18 cellular contexts compared by ENCODE assay signal in the genomic region with DNA sequence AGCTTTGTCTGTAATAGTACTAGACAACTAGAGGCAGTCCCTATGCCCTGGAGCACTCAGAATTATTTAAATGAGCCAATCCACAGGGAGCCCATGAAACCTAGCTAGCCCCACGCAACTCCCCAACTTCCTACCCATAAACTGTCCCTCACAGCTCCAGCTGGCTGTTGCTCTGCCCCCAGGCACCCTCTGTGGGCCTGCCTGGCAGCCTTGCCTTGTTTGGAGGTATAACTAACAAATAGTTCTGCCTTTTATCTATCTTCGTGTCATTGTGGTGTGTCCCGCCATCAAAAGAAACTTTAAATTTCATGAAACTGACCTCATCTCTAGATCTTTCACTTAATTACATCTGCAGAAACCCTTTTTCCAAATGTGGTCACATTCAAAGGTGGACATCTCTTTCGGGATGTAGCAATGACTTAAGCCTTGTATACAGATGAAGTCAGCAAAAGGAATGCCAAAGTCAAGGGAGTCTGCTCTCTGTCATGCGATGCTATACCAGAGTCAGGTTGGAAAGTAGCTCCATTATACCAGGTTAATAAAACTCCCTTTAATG. TPM values are rescaled to one million over a fixed set of nuclear protein-coding genes. Genes with fewer than 3 reads are reported as not detected.
DNase-seq lines count a peak whose midpoint lies in the region; ATAC-seq and TF ChIP-seq lines count a peak whose summit lies in the region.
"Had no signal": no experiment of that assay in that cellular context is flagged by ENCODE, and none has a peak within 500 bp of the region (broad histone marks: within the 10 kb centered on the region; RNA-seq: fewer than 3 reads in every experiment).

No MANE protein-coding gene starts in this region.

- no peaks in the 10 kb centered on the region for H3K36me3 ChIP-seq in IMR-90 (ENCODE audit: control insufficient read depth, insufficient read depth, low read length)
- H3K36me3 ChIP-seq: colonic mucosa had no signal

- TF ChIP-seq POLR2A in IMR-90 (IDR thresholded peaks at IDR 0.05; ENCODE audit: low read depth, low read length), result no peak

- peak overlapping the region; percentile 85 for H2BK20ac ChIP-seq in IMR-90 (ENCODE audit: low read depth, low read length)

- H3K4me2 ChIP-seq in IMR-90 (ENCODE audit: low read depth, low read length), result peak overlapping the region; percentile 3; the same call in 1 of the 2 replicates

- peak overlapping the region; percentile 84 for H2AK9ac ChIP-seq in IMR-90 (replicated peaks; ENCODE audit: low read depth, low read length, poor library complexity)

- peak overlapping the region; percentile 99 for H2BK5ac ChIP-seq in IMR-90 (ENCODE audit: low read depth, low read length, poor library complexity, severe bottlenecking)

- H3K14ac ChIP-seq in IMR-90 (replicated peaks; ENCODE audit: low read depth, low read length), result peak overlapping the region; percentile 76

- ATAC-seq in IMR-90 (ENCODE audit: low read depth), result peak; percentile 88
- ATAC-seq: activated naive CD4-positive, alpha-beta T cell treated with anti-CD3 and anti-CD28 coated beads, Interleukin-2, amount 50 U/mL, for 72 hours had no signal

- peak overlapping the region; percentile 56; the same call in 2 of the 3 replicates for H2BK15ac ChIP-seq in IMR-90 (ENCODE audit: low read depth, low read length)

- H3K18ac ChIP-seq in IMR-90 (ENCODE audit: low read depth, low read length), result peak overlapping the region; percentile 94

- H3K9me3 ChIP-seq in IMR-90 (ENCODE audit: control insufficient read depth, insufficient read depth, low read length), result no peaks in the 10 kb centered on the region
- H3K9me3 ChIP-seq: colonic mucosa had no signal

- peaks cover 1% of the 10 kb centered on the region for H3K36me3 Mint-ChIP-seq in progenitor cell of endocrine pancreas (ENCODE audit: insufficient read depth)
- H3K36me3 Mint-ChIP-seq: activated naive CD4-positive, alpha-beta T cell treated with anti-CD3 and anti-CD28 coated beads, Interleukin-2, amount 50 U/mL, for 72 hours; CD4-positive, alpha-beta memory T cell had no signal

- no peak; the same call in 1 of the 2 replicates for TF ChIP-seq RAD21 in IMR-90 (IDR thresholded peaks at IDR 0.05; ENCODE audit: low read length)

- H3K9me3 Mint-ChIP-seq in progenitor cell of endocrine pancreas (ENCODE audit: low read depth), result no peaks in the 10 kb centered on the region
- H3K9me3 Mint-ChIP-seq: activated naive CD4-positive, alpha-beta T cell treated with anti-CD3 and anti-CD28 coated beads, Interleukin-2, amount 50 U/mL, for 72 hours; CD4-positive, alpha-beta memory T cell had no signal

- H3K9ac ChIP-seq in IMR-90 (ENCODE audit: low read depth, low read length), result peak overlapping the region; percentile 39

- H4K8ac ChIP-seq in IMR-90 (ENCODE audit: low read depth in 2 of 2, low read length in 2 of 2), result peak overlapping the region; percentile 98 to 100

- no peaks in the 10 kb centered on the region for H4K20me1 ChIP-seq in IMR-90 (ENCODE audit: insufficient read depth, low read length)

- peak overlapping the region; percentile 46 for H2AK5ac ChIP-seq in IMR-90 (ENCODE audit: low read depth, low read length)

- POLR2A ChIA-PET in IMR-90 (lab: Charles Lee; ENCODE audit: unreplicated experiment), result no interaction called here

- peak overlapping the region; percentile 100 for H3K4ac ChIP-seq in IMR-90 (ENCODE audit: low read depth, low read length)

- peak overlapping the region; percentile 95 for H3K23ac ChIP-seq in IMR-90 (ENCODE audit: low read depth, low read length)

- H3K79me1 ChIP-seq in IMR-90 (ENCODE audit: low read depth in 1 of 2, low read length in 2 of 2), result peaks cover 0 to 5% of the 10 kb centered on the region in 2 experiments; a peak in 1 of 4 replicates

- peaks cover 28% of the 10 kb centered on the region for H3K9me1 ChIP-seq in IMR-90 (ENCODE audit: insufficient read depth, low read length)

- H3K4me3 ChIP-seq in IMR-90 (ENCODE audit: insufficient read depth, low read depth, low read length), result no peak overlapping the region
- H3K4me3 ChIP-seq: colonic mucosa had no signal

- no peak overlapping the region for H3K4me3 Mint-ChIP-seq in progenitor cell of endocrine pancreas (ENCODE audit: low read depth)
- H3K4me3 Mint-ChIP-seq: CD4-positive, alpha-beta memory T cell had no signal

- H3K4me1 ChIP-seq in IMR-90 (ENCODE audit: control insufficient read depth, insufficient read depth, low read length), result peaks cover 29% of the 10 kb centered on the region
- H3K4me1 ChIP-seq: colonic mucosa had no signal

- WGBS in IMR-90 (ENCODE audit: extremely low coverage in 2 of 2, insufficient read length in 1 of 2), 2 experiments, result 0% methylated on average over 2 of the region's 5 CpGs; no CpG with 5 or more reads in 1 of the 2 experiments

- TF ChIP-seq CTCF in IMR-90 (conservative IDR thresholded peaks at IDR 0.05; ENCODE audit: low read depth, low read length) (no peak), progenitor cell of endocrine pancreas (IDR thresholded peaks at IDR 0.05; ENCODE audit: unreplicated experiment) (no peak)

- H3K27ac ChIP-seq in IMR-90 (ENCODE audit: insufficient read depth, low read length), result peak overlapping the region; percentile 90
- H3K27ac ChIP-seq: colonic mucosa, HL-60 had no signal

- H3K27me3 ChIP-seq in IMR-90 (ENCODE audit: control insufficient read depth, insufficient read depth, low read length), result no peaks in the 10 kb centered on the region
- H3K27me3 ChIP-seq: colonic mucosa had no signal

- CTCF ChIA-PET in IMR-90 (lab: Yijun Ruan, JAX), result interaction anchor here (0.9 to 2.3 kb wide), 3 partner anchors 62 to 133 kb away, joined by 5 to 19 read pairs (median 5); no protein-coding TSS in a partner anchor

- H4K91ac ChIP-seq in IMR-90 (ENCODE audit: insufficient read depth, low read depth, low read length), result peak overlapping the region; percentile 88

- peak overlapping the region; percentile 87 for H3K56ac ChIP-seq in IMR-90 (ENCODE audit: extremely low read depth, insufficient read depth, low read length)

- H2BK120ac ChIP-seq in IMR-90 (ENCODE audit: low read depth, low read length), result peak overlapping the region; percentile 100

- dilution Hi-C loops in IMR-90 (cut with HindIII; ENCODE audit: low sequenced_read_pairs, unreplicated experiment), result no loop called here

- no TSS peak for BruUV-seq in IMR-90 (replicated peaks; lab: Mats Ljungman, UMichigan)

- peak overlapping the region; percentile 86 for H2AFZ ChIP-seq in IMR-90 (replicated peaks; ENCODE audit: low read length, poor library complexity)

- peak; percentile 77 for DNase-seq in AG20443 (ENCODE audit: low spot score)
- DNase-seq in IMR-90, result peak; percentile 95
- peak; percentile 69 for DNase-seq in astrocyte of the hippocampus (ENCODE audit: low read depth, low spot score)
- DNase-seq in kidney tubule cell (ENCODE audit: low spot score), result peak; percentile 46
- no peak for DNase-seq in DMS79 treated with DMSO at 0.1 percent for 48 hours (lab: John Stamatoyannopoulos, UW)
- no peak for DNase-seq in NCI-H2107 (lab: John Stamatoyannopoulos, UW)
- no peak for DNase-seq in HuH-7.5 (ENCODE audit: low spot score)
- DNase-seq in progenitor cell of endocrine pancreas (ENCODE audit: low spot score, unreplicated experiment), result no peak
- DNase-seq: NCI-H1092 treated with DMSO at 0.1 percent for 48 hours, NCI-H510A treated with DMSO at 0.1 percent for 48 hours, retina had no signal

- in situ Hi-C loops in IMR-90 (cut with MboI; ENCODE audit: low sequenced_read_pairs), result loop anchor here (25.0 kb wide), 1 partner anchor 391 kb away; the partner anchor contains the start of gene PTH1R

- no peak overlapping the region for H3K27ac Mint-ChIP-seq in progenitor cell of endocrine pancreas
- H3K27ac Mint-ChIP-seq: activated naive CD4-positive, alpha-beta T cell treated with anti-CD3 and anti-CD28 coated beads, Interleukin-2, amount 50 U/mL, for 72 hours had no signal

- H4K5ac ChIP-seq in IMR-90 (ENCODE audit: low read depth, low read length), result peak overlapping the region; percentile 28

- intact Hi-C loops in IMR-90 (cut with micrococcal nuclease), result no loop called here

- H3K4me1 Mint-ChIP-seq in progenitor cell of endocrine pancreas (ENCODE audit: low read depth), result peaks cover 5% of the 10 kb centered on the region

- peaks cover 3% of the 10 kb centered on the region for H3K27me3 Mint-ChIP-seq in progenitor cell of endocrine pancreas
- H3K27me3 Mint-ChIP-seq: CD4-positive, alpha-beta memory T cell had no signal

TF ChIP-seq in IMR-90, 13 proteins besides CTCF, POLR2A, EP300 and RAD21 (continues in another document):
- TF ChIP-seq NFE2L2 (IDR thresholded peaks at IDR 0.05; ENCODE audit: low read depth, low read length) (no peak), MXI1 (IDR thresholded peaks at IDR 0.05; ENCODE audit: borderline replicate concordance, low read depth, low read length) (no peak), BHLHE40 (IDR thresholded peaks at IDR 0.05; ENCODE audit: low read depth, low read length) (peak; percentile 48; the same call in 1 of the 2 replicates), SMC3 (IDR thresholded peaks at IDR 0.05; ENCODE audit: low read depth, low read length) (no peak), CHD1 (IDR thresholded peaks at IDR 0.05; ENCODE audit: low read depth, low read length) (no peak), CEBPB (IDR thresholded peaks at IDR 0.05; ENCODE audit: low read depth, low read length) (peak; percentile 96), FOS (IDR thresholded peaks at IDR 0.05; ENCODE audit: low read depth, low read length) (peak; percentile 69; the same call in 1 of the 2 replicates), MAZ (IDR thresholded peaks at IDR 0.05; ENCODE audit: borderline replicate concordance, low read depth, low read length) (no peak)
- TF ChIP-seq, protein P1, sequence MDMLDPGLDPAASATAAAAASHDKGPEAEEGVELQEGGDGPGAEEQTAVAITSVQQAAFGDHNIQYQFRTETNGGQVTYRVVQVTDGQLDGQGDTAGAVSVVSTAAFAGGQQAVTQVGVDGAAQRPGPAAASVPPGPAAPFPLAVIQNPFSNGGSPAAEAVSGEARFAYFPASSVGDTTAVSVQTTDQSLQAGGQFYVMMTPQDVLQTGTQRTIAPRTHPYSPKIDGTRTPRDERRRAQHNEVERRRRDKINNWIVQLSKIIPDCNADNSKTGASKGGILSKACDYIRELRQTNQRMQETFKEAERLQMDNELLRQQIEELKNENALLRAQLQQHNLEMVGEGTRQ (IDR thresholded peaks at IDR 0.05; ENCODE audit: low read depth, low read length), result no peak

RNA-seq across cellular contexts. Expression of gene RTP3, which starts 1.8 kb away (rescaled TPM):
- 0.18 TPM in 1 of 2 replicates, not detected in the other for total RNA-seq in IMR-90 (2012; rRNA removed)
- 0.10 and 0.26 TPM in 2 replicates for polyA plus RNA-seq in IMR-90 (2012; rRNA removed)
- 0.05 TPM in 1 of 2 replicates, not detected in the other for polyA plus RNA-seq in IMR-90 (2012; cell fraction: cytosol; rRNA removed)
- 0.08 TPM in 1 of 2 replicates, not detected in the other for polyA plus RNA-seq in IMR-90 (2012; cell fraction: nucleus; rRNA removed; ENCODE audit: low replicate concordance)
- total RNA-seq in progenitor cell of endocrine pancreas, result not detected in 2 replicates
- total RNA-seq: activated CD8-positive, alpha-beta memory T cell treated with anti-CD3 and anti-CD28 coated beads for 36 hours; activated naive CD4-positive, alpha-beta T cell treated with anti-CD3 and anti-CD28 coated beads, Interleukin-2, amount 50 U/mL, for 72 hours; CD4-positive, alpha-beta memory T cell; colonic mucosa; kidney epithelial cell; myocyte had no signal
- polyA plus RNA-seq: CD4-positive, alpha-beta memory T cell had no signal

RNA-seq across cellular contexts. Expression of gene LTF, which starts 31.3 kb away (rescaled TPM):
- total RNA-seq in IMR-90 (2012; rRNA removed) (not detected in 2 replicates), progenitor cell of endocrine pancreas (0.33 and 0.53 TPM in 2 replicates)
- polyA plus RNA-seq in IMR-90 (2012; rRNA removed), result 0.04 TPM in 1 of 2 replicates, not detected in the other
- polyA plus RNA-seq in IMR-90 (2012; cell fraction: cytosol; rRNA removed), result not detected in 2 replicates
- polyA plus RNA-seq in IMR-90 (2012; cell fraction: nucleus; rRNA removed; ENCODE audit: low replicate concordance), result 0.14 TPM in 1 of 2 replicates, not detected in the other
- total RNA-seq: activated CD8-positive, alpha-beta memory T cell treated with anti-CD3 and anti-CD28 coated beads for 36 hours; activated naive CD4-positive, alpha-beta T cell treated with anti-CD3 and anti-CD28 coated beads, Interleukin-2, amount 50 U/mL, for 72 hours; CD4-positive, alpha-beta memory T cell; kidney epithelial cell had no signal
- polyA plus RNA-seq: CD4-positive, alpha-beta memory T cell had no signal

Comparison
In these comparisons a context has a peak if more than half of its experiments do, and no peak if none do; other contexts are left out.
1. DNase-seq: peak in AG20443 (single experiment), IMR-90 (single experiment), astrocyte of the hippocampus (single experiment) and kidney tubule cell (single experiment); none in DMS79 treated with DMSO at 0.1 percent for 48 hours (single experiment), NCI-H2107 (single experiment), HuH-7.5 (single experiment) and progenitor cell of endocrine pancreas (single experiment).